8 cellular contexts compared by ENCODE assay signal in the genomic region with DNA sequence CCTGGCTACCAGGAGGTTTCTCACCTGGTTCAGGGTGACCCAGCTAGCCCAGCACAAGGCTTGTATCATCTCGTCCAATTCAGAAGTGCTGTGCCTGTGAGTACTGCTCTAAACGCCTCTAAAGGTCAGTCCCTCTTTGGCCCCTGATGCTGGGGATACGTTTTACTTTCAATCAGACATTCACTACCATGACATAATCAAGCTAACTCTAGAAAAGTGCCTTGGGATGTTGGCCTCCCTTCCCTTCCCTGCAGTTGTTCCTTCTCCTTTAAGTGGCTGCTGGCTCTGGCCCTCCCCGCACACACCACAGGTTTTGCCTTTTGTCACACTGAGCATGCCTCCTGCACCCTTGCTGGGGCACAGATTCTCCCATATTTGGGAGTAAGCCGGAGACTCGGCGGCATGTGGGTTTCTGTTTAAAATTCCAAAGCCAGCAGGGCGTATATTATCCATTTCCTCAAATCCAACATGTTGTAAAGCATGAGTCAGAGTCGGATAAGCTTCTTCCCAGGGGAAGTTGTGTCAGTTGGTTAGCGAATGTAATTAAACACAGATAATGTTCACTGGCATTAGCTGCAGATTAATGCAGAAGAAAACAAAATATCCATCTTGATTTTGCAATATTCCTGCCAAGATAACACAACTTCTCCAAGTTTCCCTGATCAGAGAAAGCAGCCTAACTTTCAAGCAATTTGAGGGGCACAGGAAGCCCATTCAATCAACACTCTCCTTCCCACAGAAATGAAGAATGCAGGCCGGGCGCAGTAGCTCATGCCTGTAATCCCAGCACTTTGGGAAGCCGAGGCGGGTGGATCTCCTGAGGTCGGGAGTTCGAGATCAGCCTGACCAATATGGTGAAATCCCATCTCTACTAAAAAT. TPM values are rescaled to one million over a fixed set of nuclear protein-coding genes. Genes with fewer than 3 reads are reported as not detected.
DNase-seq lines count a peak whose midpoint lies in the region; ATAC-seq, FAIRE-seq and TF ChIP-seq lines count a peak whose summit lies in the region.

No MANE protein-coding gene starts in this region.

- H3K9me3 ChIP-seq in small intestine (ENCODE audit: control insufficient read depth, low read depth), result no peaks in the 10 kb centered on the region

- no peak for FAIRE-seq in bronchial epithelial cell (lab: Jason Lieb, UNC)
- no peak for FAIRE-seq in small intestine (lab: Jason Lieb, UNC)

- H3K27ac ChIP-seq in small intestine (ENCODE audit: low read depth in 1 of 2, low read length in 1 of 2), result peak overlapping the region; percentile 75 to 98

- TF ChIP-seq POLR2A in erythroblast (IDR thresholded peaks at IDR 0.05; ENCODE audit: low read length), result no peak

- ATAC-seq in GM19395 (IDR thresholded peaks at IDR 0.05; ENCODE audit: unreplicated experiment), result no peak

- DNase-seq in AG09309 (ENCODE audit: low read depth), result peak; percentile 98
- peak; percentile 78 for DNase-seq in NCI-H1694 (lab: John Stamatoyannopoulos, UW)
- peak; percentile 99 for DNase-seq in bronchial epithelial cell (ENCODE audit: low read depth)
- DNase-seq in islet precursor cell, result peak; percentile 99
- peak; percentile 90 for DNase-seq in small intestine
- no peak for DNase-seq in erythroblast (lab: John Stamatoyannopoulos, UW)
- DNase-seq in DMS53 treated with DMSO at 0.1 percent for 48 hours (lab: John Stamatoyannopoulos, UW; ENCODE audit: unreplicated experiment), result no peak

- H3K36me3 ChIP-seq in bronchial epithelial cell (ENCODE audit: control insufficient read depth, insufficient read depth, low read length), result no peaks in the 10 kb centered on the region
- H3K36me3 ChIP-seq in small intestine (ENCODE audit: control insufficient read depth in 2 of 2, insufficient read depth in 2 of 2, low read length in 2 of 2), result no peaks in the 10 kb centered on the region

- 22 to 27% (median 24%) methylated on average over 16 of the region's 16 CpGs for WGBS in small intestine, 3 donors

- no peaks in the 10 kb centered on the region for H3K27me3 ChIP-seq in bronchial epithelial cell (ENCODE audit: control insufficient read depth, insufficient read depth, low read length)
- H3K27me3 ChIP-seq in small intestine (ENCODE audit: control insufficient read depth in 2 of 2, insufficient read depth in 2 of 2, low read length in 2 of 2), result no peaks in the 10 kb centered on the region

- TF ChIP-seq CTCF in AG09309 (IDR thresholded peaks at IDR 0.05; ENCODE audit: control insufficient read depth, insufficient read depth, low read depth, low read length, missing control alignments) (no peak), bronchial epithelial cell (IDR thresholded peaks at IDR 0.05; ENCODE audit: insufficient read depth, low read length, severe bottlenecking) (no peak)

- H3K4me1 ChIP-seq in small intestine (ENCODE audit: control insufficient read depth in 2 of 2, insufficient read depth in 1 of 2, low read depth in 1 of 2, low read length in 1 of 2), result peaks cover 0 to 4% of the 10 kb centered on the region in 2 donors

- no peak overlapping the region for H3K4me3 ChIP-seq in AG09309 (ENCODE audit: control insufficient read depth, low read depth, low read length)
- no peak overlapping the region for H3K4me3 ChIP-seq in bronchial epithelial cell (ENCODE audit: low read depth, low read length)
- H3K4me3 ChIP-seq in small intestine (ENCODE audit: low read depth in 1 of 2, low read length in 2 of 2), result peak overlapping the region in 1 of 2 donors; percentile 22

RNA-seq across cellular contexts. Expression of a gene that starts 31.8 kb away (rescaled TPM):
- total RNA-seq in bronchial epithelial cell, result 40.8 and 52.6 TPM in 2 replicates
- 10 to 100 TPM in 2 of 3 donors, 1 to 10 TPM in 1; 8.9 to 32.2 (median 11.6) TPM for polyA plus RNA-seq in small intestine

RNA-seq across cellular contexts. Expression of a gene that starts 55.2 kb away (rescaled TPM):
- 26.3 and 30.0 TPM in 2 replicates for total RNA-seq in bronchial epithelial cell
- 10 to 100 TPM in 1 of 3 donors, 1 to 10 TPM in 2; 1.3 to 11.1 (median 1.6) TPM for polyA plus RNA-seq in small intestine

Comparison
In these comparisons a context has a peak if more than half of its experiments do, and no peak if none do; other contexts are left out.
1. DNase-seq: peak in AG09309 (single experiment), NCI-H1694 (single experiment), bronchial epithelial cell (single experiment), islet precursor cell (single experiment) and small intestine (single experiment); none in erythroblast (0 of 2) and DMS53 treated with DMSO at 0.1 percent for 48 hours (single experiment).